Comparison of ENCODE assay signal across 39 cellular contexts in genomic region chr5:89045216-89045615, GRCh38.
"Had no signal": no experiment of that assay in that cellular context is flagged by ENCODE, and none has a peak within 500 bp of the region (broad histone marks: within the 10 kb centered on the region; RNA-seq: fewer than 3 reads in every experiment).

No MANE protein-coding gene starts in this region.

- DNase-seq: activated B cell treated with CpG ODN at 0.5 μM for 24 hours; activated CD4-positive, alpha-beta memory T cell treated with anti-CD3 and anti-CD28 coated beads for 36 hours; activated CD4-positive, alpha-beta T cell treated with anti-CD3 and anti-CD28 coated beads for 4 hours; activated CD4-positive, alpha-beta T cell treated with anti-CD3 and anti-CD28 coated beads, Interleukin-2, amount 10 ng/mL, durations not matched to agents 24 days and 14 days; activated CD4-positive, alpha-beta T cell treated with anti-CD3 and anti-CD28 coated beads, Interleukin-2, amount 50 U/mL, for 1 hour; activated CD4-positive, alpha-beta T cell treated with anti-CD3 and anti-CD28 coated beads, Interleukin-2, amount 50 U/mL, for 4 hours; activated CD4-positive, CD25-positive, alpha-beta regulatory T cell treated with anti-CD3 and anti-CD28 coated beads, Interleukin-2, amount 50 U/mL, for 72 hours; activated CD8-positive, alpha-beta memory T cell treated with anti-CD3 and anti-CD28 coated beads, Interleukin-2, amount 50 U/mL, for 4 hours; activated CD8-positive, alpha-beta T cell treated with anti-CD3 and anti-CD28 coated beads for 36 hours; activated effector memory CD4-positive, alpha-beta T cell treated with anti-CD3 and anti-CD28 coated beads, Interleukin-2, amount 50 U/mL, for 16 hours; activated gamma-delta T cell treated with Interleukin-2 at 50 U/mL for 16 hours; activated naive CD4-positive, alpha-beta T cell; activated naive CD4-positive, alpha-beta T cell treated with anti-CD3 and anti-CD28 coated beads for 36 hours; activated naive CD4-positive, alpha-beta T cell treated with anti-CD3 and anti-CD28 coated beads, Interleukin-2, amount 50 U/mL, for 16 hours; activated naive CD8-positive, alpha-beta T cell treated with anti-CD3 and anti-CD28 coated beads for 36 hours; activated T-cell treated with anti-CD3 and anti-CD28 coated beads for 4 hours; activated T-cell treated with anti-CD3 and anti-CD28 coated beads, Interleukin-2, amount 50 U/mL, for 1 hour; activated T-cell treated with anti-CD3 and anti-CD28 coated beads, Interleukin-2, amount 50 U/mL, for 4 hours; activated T-cell treated with anti-CD3 and anti-CD28 coated beads, Interleukin-2, amount 50 U/mL, for 72 hours; adrenal gland; amniotic stem cell; aorta; body of pancreas; brain microvascular endothelial cell; caudate nucleus; cerebellar nuclear complex; T-helper 2 cell; T-helper 9 cell had no signal

- FAIRE-seq: astrocyte, TTC549 had no signal

- H3K27ac ChIP-seq: adrenal gland, body of pancreas, brain microvascular endothelial cell, breast epithelium, cardiac muscle cell, VCaP had no signal

- H3K4me1 ChIP-seq: adrenal gland, body of pancreas, breast epithelium had no signal

- H3K27ac Mint-ChIP-seq: activated B cell treated with CpG ODN at 0.5 μM for 24 hours; activated CD4-positive, alpha-beta memory T cell treated with anti-CD3 and anti-CD28 coated beads for 36 hours; activated CD4-positive, alpha-beta T cell treated with anti-CD3 and anti-CD28 coated beads, Interleukin-2, amount 10 ng/mL, durations not matched to agents 24 days and 14 days; activated CD8-positive, alpha-beta T cell treated with anti-CD3 and anti-CD28 coated beads for 36 hours; activated naive CD4-positive, alpha-beta T cell treated with anti-CD3 and anti-CD28 coated beads for 36 hours; activated naive CD4-positive, alpha-beta T cell treated with anti-CD3 and anti-CD28 coated beads, Interleukin-2, amount 50 U/mL, for 72 hours; activated naive CD8-positive, alpha-beta T cell treated with anti-CD3 and anti-CD28 coated beads for 36 hours; activated T-cell treated with anti-CD3 and anti-CD28 coated beads, Interleukin-2, amount 50 U/mL, for 72 hours; activated T-helper 1 cell treated with anti-CD3 and anti-CD28 coated beads, Interleukin-12 subunit alpha, Interleukin-12 subunit beta, Interleukin-2, Interleukin-4 antibody, amounts not matched to agents 30 ng/mL and 10 ng/mL and 1 ng/mL, durations not matched to agents 14 hours and 24 hours and 36 hours; activated T-helper 17 cell treated with anti-CD3 and anti-CD28 coated beads, Interleukin-2, amount 50 U/mL, for 72 hours; T-helper 1 cell treated with Interleukin-12 subunit alpha and Interleukin-12 subunit beta and Interleukin-4 antibody, amounts not matched to agents 30 μg/mL and 1 μg/mL, for 36 hours; T-helper 2 cell treated with Interferon-gamma antibody and Interleukin-4, amounts not matched to agents 5 μg/mL and 100 μg/mL, for 36 hours had no signal

- H3K4me1 Mint-ChIP-seq: activated T-helper 17 cell treated with anti-CD3 and anti-CD28 coated beads, Interleukin-2, amount 50 U/mL, for 72 hours; central memory CD8-positive, alpha-beta T cell had no signal

- H3K9me3 Mint-ChIP-seq: activated CD4-positive, alpha-beta T cell treated with anti-CD3 and anti-CD28 coated beads, Interleukin-2, amount 10 ng/mL, durations not matched to agents 24 days and 14 days; activated T-helper 17 cell treated with anti-CD3 and anti-CD28 coated beads, Interleukin-2, amount 50 U/mL, for 72 hours had no signal

- H3K4me3 Mint-ChIP-seq: activated B cell treated with CpG ODN at 0.5 μM for 24 hours; activated CD4-positive, alpha-beta memory T cell treated with anti-CD3 and anti-CD28 coated beads for 36 hours; activated CD4-positive, alpha-beta T cell treated with anti-CD3 and anti-CD28 coated beads, Interleukin-2, amount 10 ng/mL, durations not matched to agents 24 days and 14 days; activated CD8-positive, alpha-beta T cell treated with anti-CD3 and anti-CD28 coated beads for 36 hours; activated naive CD4-positive, alpha-beta T cell treated with anti-CD3 and anti-CD28 coated beads for 36 hours; activated naive CD8-positive, alpha-beta T cell treated with anti-CD3 and anti-CD28 coated beads for 36 hours; activated T-cell treated with anti-CD3 and anti-CD28 coated beads, Interleukin-2, amount 50 U/mL, for 4 hours; activated T-cell treated with anti-CD3 and anti-CD28 coated beads, Interleukin-2, amount 50 U/mL, for 72 hours; activated T-helper 1 cell treated with anti-CD3 and anti-CD28 coated beads, Interleukin-12 subunit alpha, Interleukin-12 subunit beta, Interleukin-2, Interleukin-4 antibody, amounts not matched to agents 30 ng/mL and 10 ng/mL and 1 ng/mL, durations not matched to agents 14 hours and 24 hours and 36 hours; activated T-helper 17 cell treated with anti-CD3 and anti-CD28 coated beads, Interleukin-2, amount 50 U/mL, for 72 hours; central memory CD8-positive, alpha-beta T cell; T-helper 1 cell treated with Interleukin-12 subunit alpha and Interleukin-12 subunit beta and Interleukin-4 antibody, amounts not matched to agents 30 μg/mL and 1 μg/mL, for 36 hours; T-helper 2 cell treated with Interferon-gamma antibody and Interleukin-4, amounts not matched to agents 5 μg/mL and 100 μg/mL, for 36 hours had no signal

- H3K27me3 ChIP-seq: adrenal gland, body of pancreas, brain microvascular endothelial cell, breast epithelium, cardiac muscle cell had no signal

- H3K36me3 ChIP-seq: adrenal gland, brain microvascular endothelial cell, breast epithelium, cardiac muscle cell had no signal

- H3K27me3 Mint-ChIP-seq: activated B cell treated with CpG ODN at 0.5 μM for 24 hours; activated CD4-positive, alpha-beta T cell treated with anti-CD3 and anti-CD28 coated beads, Interleukin-2, amount 10 ng/mL, durations not matched to agents 24 days and 14 days; activated CD8-positive, alpha-beta T cell treated with anti-CD3 and anti-CD28 coated beads for 36 hours; activated naive CD8-positive, alpha-beta T cell treated with anti-CD3 and anti-CD28 coated beads for 36 hours; activated T-helper 17 cell treated with anti-CD3 and anti-CD28 coated beads, Interleukin-2, amount 50 U/mL, for 72 hours; central memory CD8-positive, alpha-beta T cell had no signal

- H3K9me3 ChIP-seq: adrenal gland, body of pancreas had no signal

- ATAC-seq: activated CD8-positive, alpha-beta T cell treated with anti-CD3 and anti-CD28 coated beads for 36 hours; activated naive CD4-positive, alpha-beta T cell treated with anti-CD3 and anti-CD28 coated beads, Interleukin-2, amount 50 U/mL, for 72 hours; activated T-cell treated with anti-CD3 and anti-CD28 coated beads, Interleukin-2, amount 50 U/mL, for 4 hours; activated T-cell treated with anti-CD3 and anti-CD28 coated beads, Interleukin-2, amount 50 U/mL, for 72 hours; activated T-helper 17 cell treated with anti-CD3 and anti-CD28 coated beads, Interleukin-2, amount 50 U/mL, for 72 hours; body of pancreas had no signal

- H3K4me3 ChIP-seq: adrenal gland, body of pancreas, breast epithelium, cardiac muscle cell had no signal

- H3K36me3 Mint-ChIP-seq: activated CD4-positive, alpha-beta memory T cell treated with anti-CD3 and anti-CD28 coated beads for 36 hours; activated naive CD8-positive, alpha-beta T cell treated with anti-CD3 and anti-CD28 coated beads for 36 hours had no signal
